ENCODE assay signal across 34 cellular contexts in the genomic region with DNA sequence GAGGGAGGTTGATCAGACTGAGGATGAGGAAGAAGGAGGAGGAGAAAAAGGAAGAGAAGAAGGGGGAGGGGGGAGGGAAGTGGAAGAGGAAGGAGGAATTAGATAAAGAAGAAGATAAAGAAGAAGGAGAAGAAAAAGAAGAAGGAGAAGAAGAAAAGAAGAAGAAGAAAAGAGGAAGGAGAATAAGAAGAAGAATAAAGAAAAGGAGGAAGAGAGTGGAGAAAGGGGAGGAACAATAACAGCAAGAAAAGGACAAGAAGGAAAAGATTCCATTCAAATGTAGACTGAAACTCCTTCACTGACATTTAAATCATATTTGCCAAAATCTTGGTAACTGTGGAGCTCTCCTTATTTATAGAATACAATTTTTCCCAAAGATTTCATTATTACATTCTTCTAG. TPM values are rescaled to one million over a fixed set of nuclear protein-coding genes. Genes with fewer than 3 reads are reported as not detected.
"Had no signal": no experiment of that assay in that cellular context is flagged by ENCODE, and none has a peak within 500 bp of the region (broad histone marks: within the 10 kb centered on the region; RNA-seq: fewer than 3 reads in every experiment).

No MANE protein-coding gene starts in this region.

- H3K4me3 Mint-ChIP-seq: activated B cell treated with CpG ODN at 0.5 μM for 24 hours; activated CD4-positive, alpha-beta memory T cell treated with anti-CD3 and anti-CD28 coated beads for 36 hours; activated CD4-positive, alpha-beta T cell treated with anti-CD3 and anti-CD28 coated beads, Interleukin-2, amount 10 ng/mL, durations not matched to agents 24 days and 14 days; activated CD8-positive, alpha-beta T cell treated with anti-CD3 and anti-CD28 coated beads for 36 hours; activated naive CD4-positive, alpha-beta T cell treated with anti-CD3 and anti-CD28 coated beads for 36 hours; activated naive CD8-positive, alpha-beta T cell treated with anti-CD3 and anti-CD28 coated beads for 36 hours; activated T-cell treated with anti-CD3 and anti-CD28 coated beads, Interleukin-2, amount 50 U/mL, for 4 hours; activated T-cell treated with anti-CD3 and anti-CD28 coated beads, Interleukin-2, amount 50 U/mL, for 72 hours; activated T-helper 1 cell treated with anti-CD3 and anti-CD28 coated beads, Interleukin-12 subunit alpha, Interleukin-12 subunit beta, Interleukin-2, Interleukin-4 antibody, amounts not matched to agents 30 ng/mL and 10 ng/mL and 1 ng/mL, durations not matched to agents 14 hours and 24 hours and 36 hours; activated T-helper 17 cell treated with anti-CD3 and anti-CD28 coated beads, Interleukin-2, amount 50 U/mL, for 72 hours; T-helper 1 cell treated with Interleukin-12 subunit alpha and Interleukin-12 subunit beta and Interleukin-4 antibody, amounts not matched to agents 30 μg/mL and 1 μg/mL, for 36 hours; T-helper 2 cell treated with Interferon-gamma antibody and Interleukin-4, amounts not matched to agents 5 μg/mL and 100 μg/mL, for 36 hours had no signal

- H3K27me3 ChIP-seq: adrenal gland, body of pancreas, brain microvascular endothelial cell, breast epithelium had no signal

- H3K4me3 ChIP-seq: adrenal gland, body of pancreas, breast epithelium had no signal

- H3K27ac ChIP-seq: adrenal gland, body of pancreas, brain microvascular endothelial cell, breast epithelium, WERI-Rb-1 had no signal

- DNase-seq: activated B cell treated with CpG ODN at 0.5 μM for 24 hours; activated CD4-positive, alpha-beta memory T cell treated with anti-CD3 and anti-CD28 coated beads for 36 hours; activated CD4-positive, alpha-beta T cell treated with anti-CD3 and anti-CD28 coated beads for 4 hours; activated CD4-positive, alpha-beta T cell treated with anti-CD3 and anti-CD28 coated beads, Interleukin-2, amount 10 ng/mL, durations not matched to agents 24 days and 14 days; activated CD4-positive, alpha-beta T cell treated with anti-CD3 and anti-CD28 coated beads, Interleukin-2, amount 50 U/mL, for 1 hour; activated CD4-positive, alpha-beta T cell treated with anti-CD3 and anti-CD28 coated beads, Interleukin-2, amount 50 U/mL, for 4 hours; activated CD4-positive, CD25-positive, alpha-beta regulatory T cell treated with anti-CD3 and anti-CD28 coated beads, Interleukin-2, amount 50 U/mL, for 72 hours; activated CD8-positive, alpha-beta memory T cell treated with anti-CD3 and anti-CD28 coated beads, Interleukin-2, amount 50 U/mL, for 4 hours; activated CD8-positive, alpha-beta T cell treated with anti-CD3 and anti-CD28 coated beads for 36 hours; activated effector memory CD4-positive, alpha-beta T cell treated with anti-CD3 and anti-CD28 coated beads, Interleukin-2, amount 50 U/mL, for 16 hours; activated gamma-delta T cell treated with Interleukin-2 at 50 U/mL for 16 hours; activated naive CD4-positive, alpha-beta T cell; activated naive CD4-positive, alpha-beta T cell treated with anti-CD3 and anti-CD28 coated beads for 36 hours; activated naive CD4-positive, alpha-beta T cell treated with anti-CD3 and anti-CD28 coated beads, Interleukin-2, amount 50 U/mL, for 16 hours; activated naive CD8-positive, alpha-beta T cell treated with anti-CD3 and anti-CD28 coated beads for 36 hours; activated T-cell treated with anti-CD3 and anti-CD28 coated beads for 4 hours; activated T-cell treated with anti-CD3 and anti-CD28 coated beads, Interleukin-2, amount 50 U/mL, for 1 hour; activated T-cell treated with anti-CD3 and anti-CD28 coated beads, Interleukin-2, amount 50 U/mL, for 4 hours; activated T-cell treated with anti-CD3 and anti-CD28 coated beads, Interleukin-2, amount 50 U/mL, for 72 hours; adrenal gland; amniotic stem cell; aorta; body of pancreas; brain microvascular endothelial cell; central memory CD4-positive, alpha-beta T cell; T-helper 2 cell; T-helper 9 cell; WERI-Rb-1 had no signal

- H3K4me1 ChIP-seq: adrenal gland, body of pancreas had no signal

- H3K9me3 Mint-ChIP-seq: activated B cell treated with CpG ODN at 0.5 μM for 24 hours; activated CD4-positive, alpha-beta memory T cell treated with anti-CD3 and anti-CD28 coated beads for 36 hours; activated CD4-positive, alpha-beta T cell treated with anti-CD3 and anti-CD28 coated beads, Interleukin-2, amount 10 ng/mL, durations not matched to agents 24 days and 14 days; activated CD8-positive, alpha-beta T cell treated with anti-CD3 and anti-CD28 coated beads for 36 hours; activated naive CD4-positive, alpha-beta T cell treated with anti-CD3 and anti-CD28 coated beads for 36 hours; activated naive CD4-positive, alpha-beta T cell treated with anti-CD3 and anti-CD28 coated beads, Interleukin-2, amount 50 U/mL, for 72 hours; activated naive CD8-positive, alpha-beta T cell treated with anti-CD3 and anti-CD28 coated beads for 36 hours; activated T-cell treated with anti-CD3 and anti-CD28 coated beads, Interleukin-2, amount 50 U/mL, for 4 hours; activated T-cell treated with anti-CD3 and anti-CD28 coated beads, Interleukin-2, amount 50 U/mL, for 72 hours; activated T-helper 1 cell treated with anti-CD3 and anti-CD28 coated beads, Interleukin-12 subunit alpha, Interleukin-12 subunit beta, Interleukin-2, Interleukin-4 antibody, amounts not matched to agents 30 ng/mL and 10 ng/mL and 1 ng/mL, durations not matched to agents 14 hours and 24 hours and 36 hours; T-helper 1 cell treated with Interleukin-12 subunit alpha and Interleukin-12 subunit beta and Interleukin-4 antibody, amounts not matched to agents 30 μg/mL and 1 μg/mL, for 36 hours; T-helper 2 cell treated with Interferon-gamma antibody and Interleukin-4, amounts not matched to agents 5 μg/mL and 100 μg/mL, for 36 hours had no signal

- H3K4me1 Mint-ChIP-seq: activated B cell treated with CpG ODN at 0.5 μM for 24 hours; activated CD4-positive, alpha-beta T cell treated with anti-CD3 and anti-CD28 coated beads, Interleukin-2, amount 10 ng/mL, durations not matched to agents 24 days and 14 days; activated naive CD8-positive, alpha-beta T cell treated with anti-CD3 and anti-CD28 coated beads for 36 hours; activated T-helper 17 cell treated with anti-CD3 and anti-CD28 coated beads, Interleukin-2, amount 50 U/mL, for 72 hours had no signal

- H3K36me3 Mint-ChIP-seq: activated CD4-positive, alpha-beta memory T cell treated with anti-CD3 and anti-CD28 coated beads for 36 hours; activated naive CD4-positive, alpha-beta T cell treated with anti-CD3 and anti-CD28 coated beads, Interleukin-2, amount 50 U/mL, for 72 hours; activated naive CD8-positive, alpha-beta T cell treated with anti-CD3 and anti-CD28 coated beads for 36 hours had no signal

- H3K27ac Mint-ChIP-seq: activated B cell treated with CpG ODN at 0.5 μM for 24 hours; activated CD4-positive, alpha-beta memory T cell treated with anti-CD3 and anti-CD28 coated beads for 36 hours; activated CD4-positive, alpha-beta T cell treated with anti-CD3 and anti-CD28 coated beads, Interleukin-2, amount 10 ng/mL, durations not matched to agents 24 days and 14 days; activated CD8-positive, alpha-beta T cell treated with anti-CD3 and anti-CD28 coated beads for 36 hours; activated naive CD4-positive, alpha-beta T cell treated with anti-CD3 and anti-CD28 coated beads for 36 hours; activated naive CD4-positive, alpha-beta T cell treated with anti-CD3 and anti-CD28 coated beads, Interleukin-2, amount 50 U/mL, for 72 hours; activated naive CD8-positive, alpha-beta T cell treated with anti-CD3 and anti-CD28 coated beads for 36 hours; activated T-cell treated with anti-CD3 and anti-CD28 coated beads, Interleukin-2, amount 50 U/mL, for 72 hours; activated T-helper 1 cell treated with anti-CD3 and anti-CD28 coated beads, Interleukin-12 subunit alpha, Interleukin-12 subunit beta, Interleukin-2, Interleukin-4 antibody, amounts not matched to agents 30 ng/mL and 10 ng/mL and 1 ng/mL, durations not matched to agents 14 hours and 24 hours and 36 hours; activated T-helper 17 cell treated with anti-CD3 and anti-CD28 coated beads, Interleukin-2, amount 50 U/mL, for 72 hours; T-helper 1 cell treated with Interleukin-12 subunit alpha and Interleukin-12 subunit beta and Interleukin-4 antibody, amounts not matched to agents 30 μg/mL and 1 μg/mL, for 36 hours; T-helper 2 cell treated with Interferon-gamma antibody and Interleukin-4, amounts not matched to agents 5 μg/mL and 100 μg/mL, for 36 hours had no signal

- ATAC-seq: activated CD8-positive, alpha-beta T cell treated with anti-CD3 and anti-CD28 coated beads for 36 hours; activated naive CD4-positive, alpha-beta T cell treated with anti-CD3 and anti-CD28 coated beads, Interleukin-2, amount 50 U/mL, for 72 hours; activated T-cell treated with anti-CD3 and anti-CD28 coated beads, Interleukin-2, amount 50 U/mL, for 4 hours; activated T-cell treated with anti-CD3 and anti-CD28 coated beads, Interleukin-2, amount 50 U/mL, for 72 hours; activated T-helper 17 cell treated with anti-CD3 and anti-CD28 coated beads, Interleukin-2, amount 50 U/mL, for 72 hours; body of pancreas had no signal

RNA-seq across cellular contexts. Expression of gene RCAN2, which starts 34.3 kb away (rescaled TPM):
- total RNA-seq: activated B cell treated with CpG ODN at 0.5 μM for 24 hours; activated CD8-positive, alpha-beta T cell treated with anti-CD3 and anti-CD28 coated beads for 36 hours; activated naive CD8-positive, alpha-beta T cell treated with anti-CD3 and anti-CD28 coated beads for 36 hours had no signal
